ENCODE assay signal across 16 cellular contexts in the genomic region with DNA sequence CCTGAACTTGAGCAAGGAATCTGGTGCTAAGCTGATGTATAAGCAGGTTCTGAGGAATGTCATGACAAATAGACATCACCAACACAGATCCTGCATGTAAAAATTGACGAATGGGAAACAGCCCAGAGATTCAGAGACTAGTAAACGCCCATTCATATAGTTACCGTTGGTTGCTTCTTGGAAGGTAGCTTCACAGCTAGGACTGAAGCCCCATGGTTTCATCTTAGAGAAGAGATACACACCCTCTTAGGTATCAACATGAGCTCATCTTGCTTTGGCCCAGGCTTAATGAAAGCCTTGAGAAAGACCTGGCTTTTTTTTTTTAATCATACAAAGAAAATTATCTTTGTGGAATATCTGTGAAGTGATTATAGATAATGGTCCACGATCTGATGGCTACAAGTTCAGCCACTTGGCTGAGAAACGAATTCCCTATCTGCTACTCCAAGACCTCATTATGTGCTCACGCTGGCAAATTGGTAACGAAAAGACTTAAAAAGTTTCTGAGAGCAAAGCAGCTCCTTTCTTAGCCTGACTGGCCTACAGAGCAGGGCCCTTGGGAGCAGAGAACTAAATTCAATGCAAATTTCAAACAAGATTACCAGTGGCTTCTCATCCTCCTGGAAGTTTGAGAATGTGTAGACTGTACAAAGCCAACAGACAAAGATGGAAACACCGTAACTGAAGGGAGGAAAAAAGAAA.
DNase-seq lines count a peak whose midpoint lies in the region; ATAC-seq and TF ChIP-seq lines count a peak whose summit lies in the region.
"Had no signal": no experiment of that assay in that cellular context is flagged by ENCODE, and none has a peak within 500 bp of the region (broad histone marks: within the 10 kb centered on the region; RNA-seq: fewer than 3 reads in every experiment).

No MANE protein-coding gene starts in this region.

- TF ChIP-seq CTCF in heart right ventricle (IDR thresholded peaks at IDR 0.05) (no peak), Loucy (conservative IDR thresholded peaks at IDR 0.05; ENCODE audit: low read length) (no peak), spleen (IDR thresholded peaks at IDR 0.05 in 8 of 11, conservative IDR thresholded peaks at IDR 0.05 in 3 of 11) (no peak), adrenal gland (IDR thresholded peaks at IDR 0.05) (no peak)

- no peaks in the 10 kb centered on the region for H3K36me3 Mint-ChIP-seq in activated naive CD8-positive, alpha-beta T cell treated with anti-CD3 and anti-CD28 coated beads, Interleukin-2, amount 50 U/mL, for 24 hours (ENCODE audit: low read depth)

- H3K4me1 ChIP-seq in heart right ventricle, result peaks cover 2 to 59% (median 18%) of the 10 kb centered on the region in 9 donors
- peaks cover 22% of the 10 kb centered on the region for H3K4me1 ChIP-seq in Loucy (ENCODE audit: insufficient read depth, low read length, poor library complexity, severe bottlenecking)
- H3K4me1 ChIP-seq in spleen, result peaks cover 0 to 18% (median 2%) of the 10 kb centered on the region in 6 donors
- peaks cover 0 to 5% of the 10 kb centered on the region in 2 donors for H3K4me1 ChIP-seq in adrenal gland (replicated peaks in 1 of 2)
- H3K4me1 ChIP-seq: parathyroid adenoma had no signal

- peaks cover 46% of the 10 kb centered on the region for H3K4me1 Mint-ChIP-seq in activated naive CD8-positive, alpha-beta T cell treated with anti-CD3 and anti-CD28 coated beads, Interleukin-2, amount 50 U/mL, for 24 hours

- ATAC-seq in heart right ventricle (no peak), left ventricle myocardium superior (no peak), HG03439 (IDR thresholded peaks at IDR 0.05; ENCODE audit: unreplicated experiment) (no peak)
- ATAC-seq in activated naive CD8-positive, alpha-beta T cell treated with anti-CD3 and anti-CD28 coated beads, Interleukin-2, amount 50 U/mL, for 24 hours, result no peak
- ATAC-seq: foreskin keratinocyte, left lung had no signal

- H2AFZ ChIP-seq in Loucy (ENCODE audit: low read length), result peak overlapping the region; percentile 82
- H2AFZ ChIP-seq: parathyroid adenoma had no signal

- no peaks in the 10 kb centered on the region for H4K20me1 ChIP-seq in Loucy (ENCODE audit: insufficient read depth, low read length, poor library complexity, severe bottlenecking)

- H3F3A ChIP-seq in Loucy (ENCODE audit: low read depth), result no peaks in the 10 kb centered on the region

- H3K4me3 ChIP-seq in heart right ventricle (no peak overlapping the region), Loucy (ENCODE audit: low read length, poor library complexity, severe bottlenecking) (no peak overlapping the region), spleen (no peak overlapping the region), adrenal gland (no peak overlapping the region)
- H3K4me3 ChIP-seq: left lung, smooth muscle cell, tibial artery had no signal

- no peak for TF ChIP-seq POLR2A in spleen (IDR thresholded peaks at IDR 0.05)
- no peak for TF ChIP-seq POLR2A in adrenal gland (IDR thresholded peaks at IDR 0.05)

- peak overlapping the region; percentile 75 for H3K27ac Mint-ChIP-seq in activated naive CD8-positive, alpha-beta T cell treated with anti-CD3 and anti-CD28 coated beads, Interleukin-2, amount 50 U/mL, for 24 hours

- H3K79me2 ChIP-seq in Loucy (ENCODE audit: insufficient read depth, low read length), result no peaks in the 10 kb centered on the region
- H3K79me2 ChIP-seq: parathyroid adenoma had no signal

- intact Hi-C loops in heart right ventricle (cut with DNase I) (loop anchor here in 4 of 10 donors (5.0 to 10.0 kb wide), 3 partner anchors 41 to 359 kb away; no protein-coding TSS in a partner anchor), left ventricle myocardium superior (cut with micrococcal nuclease) (no loop called here), spleen (cut with DNase I; ENCODE audit: low total_unique reads) (loop anchor here (10.0 kb wide), 1 partner anchor 359 kb away; no protein-coding TSS in a partner anchor), adrenal gland (cut with DNase I) (no loop called here)

- H3K27me3 Mint-ChIP-seq in activated naive CD8-positive, alpha-beta T cell treated with anti-CD3 and anti-CD28 coated beads, Interleukin-2, amount 50 U/mL, for 24 hours, result no peaks in the 10 kb centered on the region

- H3K27ac ChIP-seq in heart right ventricle (peak overlapping the region in 9 of 10 donors; percentile 47 to 82 (median 66)), spleen (peak overlapping the region in 5 of 8 donors; percentile 15 to 66 (median 24)), adrenal gland (peak overlapping the region in 2 of 5 donors; percentile 55 to 62)
- H3K27ac ChIP-seq: foreskin keratinocyte, left lung, parathyroid adenoma, tibial artery, WERI-Rb-1 had no signal

- DNase-seq in heart right ventricle (no peak), left ventricle myocardium superior (no peak), spleen (no peak), NCI-H1694 treated with DMSO at 0.1 percent for 48 hours (lab: John Stamatoyannopoulos, UW) (no peak), adrenal gland (no peak)
- no peak for DNase-seq in activated naive CD8-positive, alpha-beta T cell treated with anti-CD3 and anti-CD28 coated beads, Interleukin-2, amount 50 U/mL, for 24 hours
- DNase-seq: amniotic stem cell, foreskin keratinocyte, left lung, NCI-H226, tibial artery, WERI-Rb-1 had no signal

- H3K9me2 ChIP-seq in Loucy (replicated peaks; ENCODE audit: low read depth, low read length), result no peaks in the 10 kb centered on the region

- peak overlapping the region; percentile 23 for H3K4me2 ChIP-seq in Loucy (ENCODE audit: low read depth, low read length, poor library complexity, severe bottlenecking)
- H3K4me2 ChIP-seq: smooth muscle cell had no signal

- H3K9me3 Mint-ChIP-seq in activated naive CD8-positive, alpha-beta T cell treated with anti-CD3 and anti-CD28 coated beads, Interleukin-2, amount 50 U/mL, for 24 hours, result peaks cover 4% of the 10 kb centered on the region

- no peaks in the 10 kb centered on the region for H3K36me3 ChIP-seq in heart right ventricle
- no peaks in the 10 kb centered on the region for H3K36me3 ChIP-seq in Loucy (ENCODE audit: insufficient read depth, low read length)
- H3K36me3 ChIP-seq in spleen, result no peaks in the 10 kb centered on the region
- no peaks in the 10 kb centered on the region for H3K36me3 ChIP-seq in adrenal gland (replicated peaks in 1 of 2)
- H3K36me3 ChIP-seq: left lung, tibial artery, WERI-Rb-1 had no signal

- 82 to 87% methylated on average over 8 of the region's 8 CpGs for WGBS in heart right ventricle, 2 donors
- 80 to 88% (median 84%) methylated on average over 8 of the region's 8 CpGs for WGBS in spleen, 5 donors
- 72 to 85% (median 82%) methylated on average over 8 of the region's 8 CpGs for WGBS in adrenal gland, 4 donors

- H3K27me3 ChIP-seq in heart right ventricle (peaks cover 0 to 7% (median 0%) of the 10 kb centered on the region in 7 donors), Loucy (ENCODE audit: insufficient read depth, low read length, poor library complexity, severe bottlenecking) (no peaks in the 10 kb centered on the region), spleen (replicated peaks in 1 of 7) (no peaks in the 10 kb centered on the region), adrenal gland (no peaks in the 10 kb centered on the region)
- H3K27me3 ChIP-seq: foreskin keratinocyte, left lung, tibial artery had no signal

- no peak overlapping the region for H3K4me3 Mint-ChIP-seq in activated naive CD8-positive, alpha-beta T cell treated with anti-CD3 and anti-CD28 coated beads, Interleukin-2, amount 50 U/mL, for 24 hours

- H3K9ac ChIP-seq in Loucy (ENCODE audit: low read depth, low read length, poor library complexity, severe bottlenecking), result no peak overlapping the region
- H3K9ac ChIP-seq: parathyroid adenoma had no signal

- H3K9me3 ChIP-seq in heart right ventricle, result no peaks in the 10 kb centered on the region
- H3K9me3 ChIP-seq in Loucy (ENCODE audit: insufficient read depth, low read depth, low read length), result no peaks in the 10 kb centered on the region
- no peaks in the 10 kb centered on the region for H3K9me3 ChIP-seq in spleen
- H3K9me3 ChIP-seq in adrenal gland (replicated peaks in 1 of 3), result no peaks in the 10 kb centered on the region
- H3K9me3 ChIP-seq: left lung, tibial artery had no signal
